ENCODE assay signal across 26 cellular contexts in genomic region chr6:64590965-64591364, GRCh38.
"Had no signal": no experiment of that assay in that cellular context is flagged by ENCODE, and none has a peak within 500 bp of the region (broad histone marks: within the 10 kb centered on the region; RNA-seq: fewer than 3 reads in every experiment).

No MANE protein-coding gene starts in this region.

- H3K27ac ChIP-seq: colonic mucosa, esophagus muscularis mucosa, ovary, psoas muscle, right lobe of liver, suprapubic skin, transverse colon, upper lobe of right lung, uterus had no signal

- ATAC-seq: left colon; natural killer cell; psoas muscle; right lobe of liver; stimulated activated naive CD8-positive, alpha-beta T cell treated with anti-CD3 and anti-CD28 coated beads, Interleukin-15, amount 100 ng/mL, for 72 hours; upper lobe of right lung had no signal

- H3K4me3 ChIP-seq: colonic mucosa, esophagus muscularis mucosa, heart right ventricle, lung, ovary, psoas muscle, right lobe of liver, smooth muscle cell, suprapubic skin, transverse colon, upper lobe of right lung, uterus had no signal

- H3K36me3 ChIP-seq: colonic mucosa, esophagus muscularis mucosa, heart right ventricle, ovary, right lobe of liver, suprapubic skin, transverse colon, upper lobe of right lung, uterus had no signal

- H3K27me3 ChIP-seq: colonic mucosa, esophagus muscularis mucosa, heart right ventricle, ovary, suprapubic skin, transverse colon, upper lobe of right lung, uterus had no signal

- DNase-seq: colonic mucosa; effector memory CD4-positive, alpha-beta T cell; foreskin melanocyte; glutamatergic neuron; hippocampal formation; left colon; natural killer cell; occipital lobe; ovary; posterior cingulate gyrus; psoas muscle; right lobe of liver; stimulated activated CD4-positive, alpha-beta T cell treated with anti-CD3 and anti-CD28 coated beads, Interleukin-12 subunit alpha, Interleukin-12 subunit beta, amount 100 ng/mL, for 4 hours; stimulated activated CD4-positive, alpha-beta T cell treated with anti-CD3 and anti-CD28 coated beads, Interleukin-1b, Interleukin-23, amount 100 ng/mL, for 48 hours; stimulated activated CD4-positive, alpha-beta T cell treated with anti-CD3 and anti-CD28 coated beads, Interleukin-4, amount 100 ng/mL, for 1 hour; stimulated activated CD8-positive, alpha-beta memory T cell treated with anti-CD3 and anti-CD28 coated beads, Interleukin-4, amount 100 ng/mL, for 48 hours; stimulated activated naive CD4-positive, alpha-beta T cell; stimulated activated naive CD8-positive, alpha-beta T cell treated with anti-CD3 and anti-CD28 coated beads, Interleukin-15, amount 100 ng/mL, for 72 hours; transverse colon; upper lobe of right lung; uterus had no signal

- H3K4me2 ChIP-seq: smooth muscle cell had no signal

- H3K9me3 ChIP-seq: colonic mucosa, ovary, psoas muscle, right lobe of liver, suprapubic skin, transverse colon, upper lobe of right lung, uterus had no signal

- H3K4me1 ChIP-seq: colonic mucosa, esophagus muscularis mucosa, heart right ventricle, psoas muscle, right lobe of liver, suprapubic skin, transverse colon, upper lobe of right lung, uterus had no signal
